ENCODE assay signal across 12 cellular contexts in genomic region chr7:102444961-102445673, GRCh38. TPM values are rescaled to one million over a fixed set of nuclear protein-coding genes. Genes with fewer than 3 reads are reported as not detected.
A peak's percentile ranks its signal among the peaks of the same experiment; 100 is the strongest.
DNase-seq lines count a peak whose midpoint lies in the region; ATAC-seq and TF ChIP-seq lines count a peak whose summit lies in the region.
"Had no signal": no experiment of that assay in that cellular context is flagged by ENCODE, and none has a peak within 500 bp of the region (broad histone marks: within the 10 kb centered on the region; RNA-seq: fewer than 3 reads in every experiment).

No MANE protein-coding gene starts in this region.

- no peaks in the 10 kb centered on the region for H3K9me3 Mint-ChIP-seq in CD4-positive, CD25-positive, alpha-beta regulatory T cell
- H3K9me3 Mint-ChIP-seq: activated T-helper 1 cell treated with anti-CD3 and anti-CD28 coated beads, Interleukin-12 subunit alpha, Interleukin-12 subunit beta, Interleukin-2, Interleukin-4 antibody, amounts not matched to agents 30 ng/mL and 10 ng/mL and 1 ng/mL, durations not matched to agents 14 hours and 24 hours and 36 hours had no signal

- H3K9me3 ChIP-seq in CD4-positive, CD25-positive, alpha-beta regulatory T cell (ENCODE audit: control insufficient read depth in 2 of 2, low read length in 2 of 2) = no peaks in the 10 kb centered on the region
- no peaks in the 10 kb centered on the region for H3K9me3 ChIP-seq in Peyer's patch
- H3K9me3 ChIP-seq: SJSA1 had no signal

- intact Hi-C loops in dorsolateral prefrontal cortex (cut with DNase I) = no loop called here

- TF ChIP-seq CTCF in Peyer's patch (IDR thresholded peaks at IDR 0.05) (no peak), dorsolateral prefrontal cortex (IDR thresholded peaks at IDR 0.05 in 54 of 56, conservative IDR thresholded peaks at IDR 0.05 in 2 of 56; ENCODE audit: low read depth in 1 of 56, partially characterized antibody in 56 of 56) (no peak)

- no peak for TF ChIP-seq POLR2A in Peyer's patch (IDR thresholded peaks at IDR 0.05)

- H3K27me3 ChIP-seq in CD4-positive, CD25-positive, alpha-beta regulatory T cell (ENCODE audit: control insufficient read depth, insufficient read depth, low read length) = no peaks in the 10 kb centered on the region
- H3K27me3 ChIP-seq in Peyer's patch = no peaks in the 10 kb centered on the region
- no peaks in the 10 kb centered on the region for H3K27me3 ChIP-seq in dorsolateral prefrontal cortex
- H3K27me3 ChIP-seq: SJSA1 had no signal

- H3K4me1 ChIP-seq in CD4-positive, CD25-positive, alpha-beta regulatory T cell (ENCODE audit: control insufficient read depth, insufficient read depth, low read length, poor library complexity, severe bottlenecking) = no peaks in the 10 kb centered on the region
- peaks cover 0 to 22% (median 4%) of the 10 kb centered on the region in 4 donors for H3K4me1 ChIP-seq in Peyer's patch

- H3K27me3 Mint-ChIP-seq in CD4-positive, CD25-positive, alpha-beta regulatory T cell = no peaks in the 10 kb centered on the region

- H3K36me3 Mint-ChIP-seq in CD4-positive, CD25-positive, alpha-beta regulatory T cell = peaks cover 9% of the 10 kb centered on the region

- DNase-seq in CD4-positive, CD25-positive, alpha-beta regulatory T cell = no peak
- DNase-seq in Peyer's patch (peak in 2 of 3 donors; percentile 67 to 76), NCI-H69 (lab: John Stamatoyannopoulos, UW) (no peak), dorsolateral prefrontal cortex (no peak), left lobe of liver (ENCODE audit: low spot score) (no peak)
- no peak for DNase-seq in activated CD4-positive, CD25-positive, alpha-beta regulatory T cell (lab: John Stamatoyannopoulos, UW)
- DNase-seq: NCI-H1417 had no signal

- H3K4me3 Mint-ChIP-seq in CD4-positive, CD25-positive, alpha-beta regulatory T cell = no peak overlapping the region
- H3K4me3 Mint-ChIP-seq: activated T-helper 1 cell treated with anti-CD3 and anti-CD28 coated beads, Interleukin-12 subunit alpha, Interleukin-12 subunit beta, Interleukin-2, Interleukin-4 antibody, amounts not matched to agents 30 ng/mL and 10 ng/mL and 1 ng/mL, durations not matched to agents 14 hours and 24 hours and 36 hours; CD14-positive monocyte had no signal

- H3K4me3 ChIP-seq in CD4-positive, CD25-positive, alpha-beta regulatory T cell (ENCODE audit: low read depth, low read length) = no peak overlapping the region
- H3K4me3 ChIP-seq in Peyer's patch (peak overlapping the region in 1 of 4 donors; percentile 20), dorsolateral prefrontal cortex (no peak overlapping the region)
- H3K4me3 ChIP-seq: SJSA1 had no signal

- no peak overlapping the region for H3K27ac ChIP-seq in CD4-positive, CD25-positive, alpha-beta regulatory T cell (ENCODE audit: insufficient read depth, low read length, poor library complexity, severe bottlenecking)
- H3K27ac ChIP-seq in Peyer's patch = peak overlapping the region in 2 of 4 donors; percentile 50 to 84
- no peak overlapping the region for H3K27ac ChIP-seq in dorsolateral prefrontal cortex
- H3K27ac ChIP-seq: SJSA1 had no signal

- peaks cover 15% of the 10 kb centered on the region for H3K36me3 ChIP-seq in CD4-positive, CD25-positive, alpha-beta regulatory T cell (ENCODE audit: control insufficient read depth, insufficient read depth, low read length)
- H3K36me3 ChIP-seq in Peyer's patch = peaks cover 0 to 15% (median 0%) of the 10 kb centered on the region in 3 donors

- peaks cover 0 to 4% (median 1%) of the 10 kb centered on the region in 4 donors for H3K4me1 Mint-ChIP-seq in CD4-positive, CD25-positive, alpha-beta regulatory T cell

- H3K27ac Mint-ChIP-seq in CD4-positive, CD25-positive, alpha-beta regulatory T cell = peak overlapping the region in 1 of 3 donors; percentile 69
- H3K27ac Mint-ChIP-seq: activated T-helper 1 cell treated with anti-CD3 and anti-CD28 coated beads, Interleukin-12 subunit alpha, Interleukin-12 subunit beta, Interleukin-2, Interleukin-4 antibody, amounts not matched to agents 30 ng/mL and 10 ng/mL and 1 ng/mL, durations not matched to agents 14 hours and 24 hours and 36 hours had no signal

- ATAC-seq in CD4-positive, CD25-positive, alpha-beta regulatory T cell (ENCODE audit: low read depth in 2 of 2) = peak; percentile 25 to 41
- ATAC-seq in GM19023 (IDR thresholded peaks at IDR 0.05; ENCODE audit: unreplicated experiment) = peak; percentile 41
- peak; percentile 45 for ATAC-seq in HG02678 (IDR thresholded peaks at IDR 0.05; ENCODE audit: unreplicated experiment)
- no peak for ATAC-seq in left lobe of liver

RNA-seq across cellular contexts. Expression of gene ORAI2, which starts 11.7 kb away (rescaled TPM):
- total RNA-seq in CD4-positive, CD25-positive, alpha-beta regulatory T cell = 14.6 TPM
- 10 to 100 TPM; 15.8 to 26.6 (median 17.7) TPM for polyA plus RNA-seq in CD4-positive, CD25-positive, alpha-beta regulatory T cell
- total RNA-seq in Peyer's patch (10 to 100 TPM in 1 of 4 donors, 1 to 10 TPM in 3; 2.1 to 39.6 (median 4.2) TPM), dorsolateral prefrontal cortex (10 to 100 TPM; 18.2 to 90.7 (median 42.4) TPM), left lobe of liver (1.9 TPM)

RNA-seq across cellular contexts. Expression of gene ALKBH4, which starts 19.5 kb away (rescaled TPM):
- 7.4 TPM for total RNA-seq in CD4-positive, CD25-positive, alpha-beta regulatory T cell
- 10 to 100 TPM; 18.4 to 20.6 (median 19.4) TPM for polyA plus RNA-seq in CD4-positive, CD25-positive, alpha-beta regulatory T cell
- total RNA-seq in Peyer's patch = 10 to 100 TPM; 10.7 to 40.5 (median 18.7) TPM
- total RNA-seq in dorsolateral prefrontal cortex = 10 to 100 TPM; 10.9 to 25.9 (median 16.9) TPM
- total RNA-seq in left lobe of liver = 8.3 TPM

RNA-seq across cellular contexts. Expression of gene LRWD1, which starts 19.7 kb away (rescaled TPM):
- 12.9 TPM for total RNA-seq in CD4-positive, CD25-positive, alpha-beta regulatory T cell
- polyA plus RNA-seq in CD4-positive, CD25-positive, alpha-beta regulatory T cell = 10 to 100 TPM; 12.4 to 15.3 (median 13.7) TPM
- total RNA-seq in Peyer's patch (10 to 100 TPM; 22.6 to 79.2 (median 23.8) TPM), dorsolateral prefrontal cortex (10 to 100 TPM; 14.1 to 36.1 (median 21.8) TPM), left lobe of liver (16.4 TPM)

RNA-seq across cellular contexts. Expression of gene POLR2J, which starts 33.6 kb away (rescaled TPM):
- total RNA-seq in CD4-positive, CD25-positive, alpha-beta regulatory T cell = 39.1 TPM
- 100 to 1,000 TPM in 3 of 4 donors, 10 to 100 TPM in 1; 73.9 to 109 (median 104) TPM for polyA plus RNA-seq in CD4-positive, CD25-positive, alpha-beta regulatory T cell
- total RNA-seq in Peyer's patch (10 to 100 TPM; 13.2 to 27.9 (median 22.5) TPM), dorsolateral prefrontal cortex (10 to 100 TPM; 24.6 to 54.2 (median 35.4) TPM), left lobe of liver (29.9 TPM)

RNA-seq across cellular contexts. Expression of gene PRKRIP1, which starts 49.0 kb away (rescaled TPM):
- total RNA-seq in CD4-positive, CD25-positive, alpha-beta regulatory T cell = 47.7 TPM
- polyA plus RNA-seq in CD4-positive, CD25-positive, alpha-beta regulatory T cell = 10 to 100 TPM; 12.3 to 15.5 (median 14.8) TPM
- total RNA-seq in Peyer's patch (10 to 100 TPM; 20.7 to 63.5 (median 38.2) TPM), dorsolateral prefrontal cortex (10 to 100 TPM; 18.7 to 51.2 (median 29.6) TPM), left lobe of liver (10.8 TPM)

Comparison
In these comparisons a context has a peak if more than half of its experiments do, and no peak if none do; other contexts are left out.
1. DNase-seq: peak in Peyer's patch (2 of 3); none in CD4-positive, CD25-positive, alpha-beta regulatory T cell (0 of 3), NCI-H69 (single experiment), dorsolateral prefrontal cortex (0 of 10), activated CD4-positive, CD25-positive, alpha-beta regulatory T cell (0 of 4) and left lobe of liver (single experiment).